Comparison of ENCODE assay signal across 9 cellular contexts in genomic region chr5:172886974-172887491, GRCh38. TPM values are rescaled to one million over a fixed set of nuclear protein-coding genes. Genes with fewer than 3 reads are reported as not detected.
DNase-seq lines count a peak whose midpoint lies in the region; ATAC-seq, FAIRE-seq and TF ChIP-seq lines count a peak whose summit lies in the region.
"Had no signal": no experiment of that assay in that cellular context is flagged by ENCODE, and none has a peak within 500 bp of the region (broad histone marks: within the 10 kb centered on the region; RNA-seq: fewer than 3 reads in every experiment).

No MANE protein-coding gene starts in this region.

- H3K4me1 ChIP-seq in GM23338 (ENCODE audit: insufficient read depth) (no peaks in the 10 kb centered on the region; the same call in 1 of the 2 replicates), kidney (ENCODE audit: control insufficient read depth in 1 of 2, insufficient read depth in 1 of 2, low read depth in 1 of 2, low read length in 2 of 2) (peaks cover 26 to 27% of the 10 kb centered on the region in 2 donors), gastrocnemius medialis (peaks cover 20 to 33% of the 10 kb centered on the region in 2 donors)

- no peak overlapping the region for H2AFZ ChIP-seq in GM23338

- peaks cover 19% of the 10 kb centered on the region for H3K4me1 Mint-ChIP-seq in GM23338
- peaks cover 6% of the 10 kb centered on the region for H3K4me1 Mint-ChIP-seq in activated T-cell treated with anti-CD3 and anti-CD28 coated beads, Interleukin-2, amount 50 U/mL, for 4 hours (ENCODE audit: low read depth)

- intact Hi-C loops in kidney (cut with DNase I): no loop called here
- intact Hi-C loops in gastrocnemius medialis (cut with DNase I; ENCODE audit: low total_unique reads): no loop called here

- H3K4me2 ChIP-seq in GM23338: no peak overlapping the region

- TF ChIP-seq CTCF in GM23338 (conservative IDR thresholded peaks at IDR 0.05; ENCODE audit: low read depth in 2 of 2): no peak
- TF ChIP-seq CTCF in brain microvascular endothelial cell (IDR thresholded peaks at IDR 0.05; ENCODE audit: low read depth, low read length, missing control alignments): no peak
- no peak for TF ChIP-seq CTCF in kidney (IDR thresholded peaks at IDR 0.05; ENCODE audit: borderline replicate concordance, extremely low read depth, insufficient read depth)
- no peak for TF ChIP-seq CTCF in gastrocnemius medialis (IDR thresholded peaks at IDR 0.05 in 4 of 5, conservative IDR thresholded peaks at IDR 0.05 in 1 of 5)

- H3K9me3 ChIP-seq in kidney (ENCODE audit: control insufficient read depth in 1 of 2, low read length in 2 of 2) (no peaks in the 10 kb centered on the region), gastrocnemius medialis (no peaks in the 10 kb centered on the region)

- no peak overlapping the region for H3K4me3 Mint-ChIP-seq in GM23338
- no peak overlapping the region for H3K4me3 Mint-ChIP-seq in activated T-cell treated with anti-CD3 and anti-CD28 coated beads, Interleukin-2, amount 50 U/mL, for 4 hours

- no peaks in the 10 kb centered on the region for H3K27me3 ChIP-seq in GM23338 (ENCODE audit: insufficient read depth)
- no peaks in the 10 kb centered on the region for H3K27me3 ChIP-seq in brain microvascular endothelial cell (replicated peaks)
- no peaks in the 10 kb centered on the region for H3K27me3 ChIP-seq in gastrocnemius medialis

- peak overlapping the region; percentile 64 for H3K27ac Mint-ChIP-seq in GM23338

- no peaks in the 10 kb centered on the region; the same call in 1 of the 2 replicates for H3K36me3 ChIP-seq in GM23338 (ENCODE audit: insufficient read depth)
- peaks cover 25% of the 10 kb centered on the region for H3K36me3 ChIP-seq in brain microvascular endothelial cell (replicated peaks)
- H3K36me3 ChIP-seq in kidney (ENCODE audit: control insufficient read depth in 1 of 2, insufficient read depth in 2 of 2, low read length in 2 of 2): peaks cover 0 to 10% of the 10 kb centered on the region in 2 donors
- no peaks in the 10 kb centered on the region for H3K36me3 ChIP-seq in gastrocnemius medialis

- H3K9me3 Mint-ChIP-seq in GM23338: no peaks in the 10 kb centered on the region
- H3K9me3 Mint-ChIP-seq in activated T-cell treated with anti-CD3 and anti-CD28 coated beads, Interleukin-2, amount 50 U/mL, for 4 hours: no peaks in the 10 kb centered on the region

- H3K27me3 Mint-ChIP-seq in GM23338 (ENCODE audit: insufficient read depth, low read depth, poor library complexity): peaks cover 12% of the 10 kb centered on the region
- no peaks in the 10 kb centered on the region for H3K27me3 Mint-ChIP-seq in activated T-cell treated with anti-CD3 and anti-CD28 coated beads, Interleukin-2, amount 50 U/mL, for 4 hours (ENCODE audit: low read depth)

- 0 out of 2 replicates have a peak overlapping the region, but pooled peaks have one; percentile 45 for H3K27ac ChIP-seq in GM23338 (ENCODE audit: low read depth)
- peak overlapping the region; percentile 97 for H3K27ac ChIP-seq in brain microvascular endothelial cell
- H3K27ac ChIP-seq in kidney (ENCODE audit: low read depth in 2 of 2, low read length in 2 of 2): peak overlapping the region; percentile 66 to 82
- peak overlapping the region; percentile 50 to 68 (median 61) for H3K27ac ChIP-seq in gastrocnemius medialis
- H3K27ac ChIP-seq: WERI-Rb-1 had no signal

- no peak for ATAC-seq in GM23338
- peak; percentile 59 to 67 for ATAC-seq in gastrocnemius medialis
- no peak for ATAC-seq in activated T-cell treated with anti-CD3 and anti-CD28 coated beads, Interleukin-2, amount 50 U/mL, for 4 hours

- no peaks in the 10 kb centered on the region for H3K9me2 ChIP-seq in GM23338 (ENCODE audit: insufficient read depth)

- peak overlapping the region; percentile 33 to 62 for H3K9ac ChIP-seq in kidney (ENCODE audit: low read length in 2 of 2)

- H3F3A ChIP-seq in GM23338 (replicated peaks; ENCODE audit: low read depth): no peaks in the 10 kb centered on the region

- peaks cover 21% of the 10 kb centered on the region for H3K79me2 ChIP-seq in GM23338 (replicated peaks; ENCODE audit: insufficient read depth)

- TF ChIP-seq POLR2A in gastrocnemius medialis (IDR thresholded peaks at IDR 0.05): peak; percentile 44 to 58

- FAIRE-seq in kidney (lab: Jason Lieb, UNC): no peak
- FAIRE-seq in urothelium cell line (lab: Jason Lieb, UNC): no peak

- H3K4me3 ChIP-seq in GM23338 (no peak overlapping the region), brain microvascular endothelial cell (ENCODE audit: low read depth, low read length) (no peak overlapping the region), kidney (ENCODE audit: low read length in 2 of 2) (no peak overlapping the region), gastrocnemius medialis (peak overlapping the region in 1 of 4 donors; percentile 9)

- peaks cover 50% of the 10 kb centered on the region for H3K36me3 Mint-ChIP-seq in GM23338 (ENCODE audit: low read depth)
- peaks cover 24% of the 10 kb centered on the region for H3K36me3 Mint-ChIP-seq in activated T-cell treated with anti-CD3 and anti-CD28 coated beads, Interleukin-2, amount 50 U/mL, for 4 hours (ENCODE audit: insufficient read depth)

- peaks cover 18% of the 10 kb centered on the region for H4K20me1 ChIP-seq in GM23338 (replicated peaks; ENCODE audit: insufficient read depth)

- in situ Hi-C loops in brain microvascular endothelial cell (cut with HindIII; ENCODE audit: low pct_ligation_motif_present, low sequenced_read_pairs) (no loop called here), gastrocnemius medialis (cut with MboI; ENCODE audit: low sequenced_read_pairs in 4 of 4) (no loop called here)

- no peak for DNase-seq in GM23338 (ENCODE audit: low spot score)
- DNase-seq in brain microvascular endothelial cell: peak; percentile 86
- peak; percentile 87 for DNase-seq in kidney
- DNase-seq in gastrocnemius medialis: peak; percentile 56 to 71
- no peak for DNase-seq in urothelium cell line (ENCODE audit: low spot score)
- no peak for DNase-seq in T-helper 1 cell
- no peak for DNase-seq in GOT3 (lab: John Stamatoyannopoulos, UW)
- DNase-seq in activated T-cell treated with anti-CD3 and anti-CD28 coated beads, Interleukin-2, amount 50 U/mL, for 4 hours: no peak
- DNase-seq: WERI-Rb-1 had no signal

TF ChIP-seq in GM23338, 12 proteins besides CTCF, POLR2A, EP300 and RAD21 (continues in another document):
- no peak for TF ChIP-seq REST (IDR thresholded peaks at IDR 0.05; ENCODE audit: unreplicated experiment)

RNA-seq across cellular contexts. Expression of gene ERGIC1, which starts 53.0 kb away (rescaled TPM):
- 92.2 and 99.9 TPM in 2 replicates for total RNA-seq in GM23338 (2014; rRNA removed; shearing (Covaris generic))
- polyA plus RNA-seq in GM23338 (2016; fragmentation: Nextera tagmentation; extraction: Ambion mirVana) (21.2 and 25.2 TPM in 2 replicates), kidney (ENCODE audit: insufficient read depth, low read depth, low replicate concordance) (88.0 TPM)
- total RNA-seq in kidney (183 TPM), gastrocnemius medialis (100 to 1,000 TPM in 1 of 4 donors, 10 to 100 TPM in 3; 54.4 to 108 (median 88.0) TPM)
- 10 to 100 TPM; 28.7 to 36.3 (median 32.1) TPM for total RNA-seq in activated T-cell treated with anti-CD3 and anti-CD28 coated beads, Interleukin-2, amount 50 U/mL, for 4 hours

Comparison
In these comparisons a context has a peak if more than half of its experiments do, and no peak if none do; other contexts are left out.
1. ATAC-seq: peak in gastrocnemius medialis (2 of 2); none in GM23338 (single experiment) and activated T-cell treated with anti-CD3 and anti-CD28 coated beads, Interleukin-2, amount 50 U/mL, for 4 hours (0 of 2).
2. DNase-seq: peak in brain microvascular endothelial cell (single experiment), kidney (single experiment) and gastrocnemius medialis (2 of 2); none in GM23338 (single experiment), urothelium cell line (single experiment), T-helper 1 cell (0 of 5), GOT3 (single experiment) and activated T-cell treated with anti-CD3 and anti-CD28 coated beads, Interleukin-2, amount 50 U/mL, for 4 hours (single experiment).
3. H3K27ac ChIP-seq: peak in every context shown above with its lines; median percentile 97 in brain microvascular endothelial cell; 74 in kidney; 61 in gastrocnemius medialis; 45 in GM23338.